26 cellular contexts compared by ENCODE assay signal in genomic region chr9:81391457-81391825, GRCh38.
"Had no signal": no experiment of that assay in that cellular context is flagged by ENCODE, and none has a peak within 500 bp of the region (broad histone marks: within the 10 kb centered on the region; RNA-seq: fewer than 3 reads in every experiment).

No MANE protein-coding gene starts in this region.

- FAIRE-seq: astrocyte, TTC549 had no signal

- H3K27me3 ChIP-seq: brain microvascular endothelial cell, heart left ventricle, neutrophil, right lobe of liver, upper lobe of right lung had no signal

- H3K4me3 ChIP-seq: heart left ventricle, left ventricle myocardium inferior, lung, right lobe of liver, thoracic aorta, upper lobe of right lung had no signal

- H3K27ac ChIP-seq: brain microvascular endothelial cell, heart left ventricle, left ventricle myocardium inferior, neutrophil, right lobe of liver, thoracic aorta, upper lobe of right lung, WERI-Rb-1 had no signal

- H3K9me3 ChIP-seq: heart left ventricle, left ventricle myocardium inferior, neutrophil, right lobe of liver, thoracic aorta, upper lobe of right lung had no signal

- H3K4me1 ChIP-seq: upper lobe of right lung had no signal

- ATAC-seq: activated CD4-positive, CD25-positive, alpha-beta regulatory T cell treated with anti-CD3 and anti-CD28 coated beads, Interleukin-2, amount 50 U/mL, for 24 hours; heart left ventricle; right lobe of liver; upper lobe of right lung had no signal

- DNase-seq: activated CD4-positive, alpha-beta memory T cell treated with anti-CD3 and anti-CD28 coated beads for 36 hours; activated CD4-positive, alpha-beta T cell treated with anti-CD3 and anti-CD28 coated beads for 48 hours; activated CD8-positive, alpha-beta memory T cell treated with anti-CD3 and anti-CD28 coated beads, Interleukin-2, amount 50 U/mL, for 4 hours; activated effector memory CD4-positive, alpha-beta T cell treated with anti-CD3 and anti-CD28 coated beads, Interleukin-2, amount 50 U/mL, for 16 hours; activated naive CD4-positive, alpha-beta T cell treated with anti-CD3 and anti-CD28 coated beads, Interleukin-2, amount 10 ng/mL, durations not matched to agents 7 days and 5 days; activated naive CD8-positive, alpha-beta T cell treated with anti-CD3 and anti-CD28 coated beads, Interleukin-2, amount 10 ng/mL, durations not matched to agents 7 days and 5 days; activated T-cell treated with anti-CD3 and anti-CD28 coated beads, Interleukin-2, amount 50 U/mL, for 1 hour; brain microvascular endothelial cell; central memory CD4-positive, alpha-beta T cell; endodermal cell; heart left ventricle; left ventricle myocardium inferior; naive B cell; nephron progenitor cell; right lobe of liver; stimulated activated CD4-positive, alpha-beta T cell treated with anti-CD3 and anti-CD28 coated beads, Interleukin-12 subunit alpha, Interleukin-12 subunit beta, amount 100 ng/mL, for 4 hours; stimulated activated CD4-positive, alpha-beta T cell treated with anti-CD3 and anti-CD28 coated beads, Interleukin-4, amount 100 ng/mL, for 1 hour; T-helper 9 cell; upper lobe of right lung; WERI-Rb-1 had no signal

- H3K36me3 ChIP-seq: brain microvascular endothelial cell, heart left ventricle, left ventricle myocardium inferior, neutrophil, right lobe of liver, thoracic aorta, upper lobe of right lung, WERI-Rb-1 had no signal
